Comparison of ENCODE assay signal across 8 cellular contexts in the genomic region with DNA sequence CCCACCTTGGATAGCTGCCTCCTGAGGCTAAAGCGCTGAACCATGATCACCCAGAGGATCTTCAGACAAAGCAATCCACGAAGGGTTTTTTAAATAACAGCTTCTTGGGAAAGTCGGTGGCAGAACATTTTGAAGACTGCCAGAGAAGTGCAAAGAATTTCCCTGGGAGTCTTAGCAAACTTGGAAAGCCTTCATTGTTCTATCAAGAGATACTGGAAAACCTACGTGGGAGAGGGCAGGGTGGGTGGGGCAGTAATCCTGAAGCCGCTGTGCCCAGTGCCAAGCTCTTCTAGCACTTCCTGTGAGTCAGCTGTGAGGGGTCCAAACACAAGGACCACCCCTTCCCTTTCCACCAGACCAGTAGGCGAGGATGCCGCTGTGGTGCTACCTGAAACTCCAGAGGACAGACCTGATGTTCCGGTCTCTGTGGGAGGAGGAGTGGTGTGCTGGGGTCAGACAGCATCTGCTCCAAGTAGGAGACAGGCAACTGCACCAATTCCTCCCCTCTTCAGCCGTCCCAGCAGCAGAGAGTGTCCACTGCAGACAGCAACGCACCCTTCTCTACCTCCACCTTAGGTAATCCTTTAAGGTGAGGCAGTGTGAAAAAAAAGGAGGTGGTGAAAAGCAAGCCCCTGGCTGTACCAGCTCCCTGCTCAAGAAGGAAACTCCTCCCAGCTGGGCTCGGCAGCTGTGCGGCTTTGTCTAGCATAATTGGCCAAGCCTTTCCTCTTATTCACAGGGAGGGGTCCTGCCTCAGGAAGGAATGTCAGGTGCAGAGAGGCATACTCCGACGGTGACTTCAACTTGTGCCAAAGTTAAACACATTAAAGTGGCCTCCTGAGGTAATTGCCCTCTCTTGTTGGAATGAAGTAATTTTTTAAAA.
DNase-seq lines count a peak whose midpoint lies in the region; ATAC-seq and TF ChIP-seq lines count a peak whose summit lies in the region.

No MANE protein-coding gene starts in this region.

- ATAC-seq in esophagus mucosa: peak; percentile 97
- ATAC-seq in HG02840 (IDR thresholded peaks at IDR 0.05; ENCODE audit: low FRiP score, unreplicated experiment): no peak

- H3K9me3 Mint-ChIP-seq in nephron: no peaks in the 10 kb centered on the region

- no peaks in the 10 kb centered on the region for H3K27me3 Mint-ChIP-seq in nephron (ENCODE audit: low read depth)

- peak overlapping the region; percentile 59 to 95 (median 89) for H3K27ac Mint-ChIP-seq in nephron

- no peaks in the 10 kb centered on the region for H3K36me3 Mint-ChIP-seq in nephron (ENCODE audit: low read depth)

- peaks cover 35% of the 10 kb centered on the region for H3K4me1 Mint-ChIP-seq in nephron

- TF ChIP-seq CTCF in nephron (IDR thresholded peaks at IDR 0.05; ENCODE audit: unreplicated experiment in 3 of 3): no peak

- DNase-seq in EL (peak; percentile 16), HuH-7 (ENCODE audit: low spot score) (peak; percentile 15), SHP77 (lab: John Stamatoyannopoulos, UW) (peak; percentile 15 to 36), T-helper 1 cell (no peak), AG08396 (ENCODE audit: low spot score) (no peak)

- H3K4me3 Mint-ChIP-seq in nephron: peak overlapping the region; percentile 68 to 82 (median 73)

Comparison
In these comparisons a context has a peak if more than half of its experiments do, and no peak if none do; other contexts are left out.
1. DNase-seq: peak in EL (single experiment), HuH-7 (single experiment) and SHP77 (2 of 2); none in T-helper 1 cell (0 of 5) and AG08396 (single experiment).